Comparison of ENCODE assay signal across 16 cellular contexts in genomic region chr2:216670266-216671080, GRCh38. TPM values are rescaled to one million over a fixed set of nuclear protein-coding genes. Genes with fewer than 3 reads are reported as not detected.
"Had no signal": no experiment of that assay in that cellular context is flagged by ENCODE, and none has a peak within 500 bp of the region (broad histone marks: within the 10 kb centered on the region; RNA-seq: fewer than 3 reads in every experiment).

No MANE protein-coding gene starts in this region.

- H3K27ac Mint-ChIP-seq: activated CD4-positive, alpha-beta T cell treated with anti-CD3 and anti-CD28 coated beads for 36 hours; activated naive CD8-positive, alpha-beta T cell treated with anti-CD3 and anti-CD28 coated beads, Interleukin-2, amount 50 U/mL, for 24 hours; activated T-helper 1 cell treated with anti-CD3 and anti-CD28 coated beads, Interleukin-12 subunit alpha, Interleukin-12 subunit beta, Interleukin-2, Interleukin-4 antibody, amounts not matched to agents 30 ng/mL and 10 ng/mL and 1 ng/mL, durations not matched to agents 14 hours and 24 hours and 36 hours had no signal

- H3K4me2 ChIP-seq: hepatocyte had no signal

- H3K4me3 Mint-ChIP-seq: activated CD4-positive, alpha-beta T cell treated with anti-CD3 and anti-CD28 coated beads for 36 hours; activated naive CD8-positive, alpha-beta T cell treated with anti-CD3 and anti-CD28 coated beads, Interleukin-2, amount 50 U/mL, for 24 hours; activated T-helper 1 cell treated with anti-CD3 and anti-CD28 coated beads, Interleukin-12 subunit alpha, Interleukin-12 subunit beta, Interleukin-2, Interleukin-4 antibody, amounts not matched to agents 30 ng/mL and 10 ng/mL and 1 ng/mL, durations not matched to agents 14 hours and 24 hours and 36 hours had no signal

- H3K4me3 ChIP-seq: coronary artery, gastroesophageal sphincter, hepatocyte, prostate gland, testis had no signal

- H3K27me3 ChIP-seq: gastroesophageal sphincter, hepatocyte, testis had no signal

- DNase-seq: activated CD4-positive, alpha-beta T cell treated with anti-CD3 and anti-CD28 coated beads for 36 hours; activated naive CD4-positive, alpha-beta T cell; activated naive CD8-positive, alpha-beta T cell treated with anti-CD3 and anti-CD28 coated beads, Interleukin-2, amount 50 U/mL, for 24 hours; effector memory CD4-positive, alpha-beta T cell; kidney glomerular epithelial cell; stimulated activated CD4-positive, alpha-beta T cell treated with anti-CD3 and anti-CD28 coated beads, Interleukin-2, amount 100 ng/mL, for 24 hours; stimulated activated naive CD4-positive, alpha-beta T cell treated with Interleukin-2 at 50 U/mL for 16 hours; T1000; testis; WERI-Rb-1 had no signal

- H2AFZ ChIP-seq: hepatocyte had no signal

- H3K9me3 Mint-ChIP-seq: activated naive CD8-positive, alpha-beta T cell treated with anti-CD3 and anti-CD28 coated beads, Interleukin-2, amount 50 U/mL, for 24 hours; activated T-helper 1 cell treated with anti-CD3 and anti-CD28 coated beads, Interleukin-12 subunit alpha, Interleukin-12 subunit beta, Interleukin-2, Interleukin-4 antibody, amounts not matched to agents 30 ng/mL and 10 ng/mL and 1 ng/mL, durations not matched to agents 14 hours and 24 hours and 36 hours had no signal

- H3K36me3 ChIP-seq: prostate gland, WERI-Rb-1 had no signal

- H3K79me2 ChIP-seq: hepatocyte had no signal

- H3K4me1 Mint-ChIP-seq: activated CD4-positive, alpha-beta T cell treated with anti-CD3 and anti-CD28 coated beads for 36 hours; activated naive CD8-positive, alpha-beta T cell treated with anti-CD3 and anti-CD28 coated beads, Interleukin-2, amount 50 U/mL, for 24 hours had no signal

- H3K9me3 ChIP-seq: gastroesophageal sphincter, prostate gland, testis had no signal

- H3K27ac ChIP-seq: coronary artery, epithelial cell of prostate, hepatocyte, prostate gland, testis, WERI-Rb-1 had no signal

RNA-seq across cellular contexts. Expression of gene IGFBP5, which starts 24.9 kb away (rescaled TPM):
- total RNA-seq: activated CD4-positive, alpha-beta T cell treated with anti-CD3 and anti-CD28 coated beads for 36 hours; activated T-helper 1 cell treated with anti-CD3 and anti-CD28 coated beads, Interleukin-12 subunit alpha, Interleukin-12 subunit beta, Interleukin-2, Interleukin-4 antibody, amounts not matched to agents 30 ng/mL and 10 ng/mL and 1 ng/mL, durations not matched to agents 14 hours and 24 hours and 36 hours had no signal
